In the genomic region with DNA sequence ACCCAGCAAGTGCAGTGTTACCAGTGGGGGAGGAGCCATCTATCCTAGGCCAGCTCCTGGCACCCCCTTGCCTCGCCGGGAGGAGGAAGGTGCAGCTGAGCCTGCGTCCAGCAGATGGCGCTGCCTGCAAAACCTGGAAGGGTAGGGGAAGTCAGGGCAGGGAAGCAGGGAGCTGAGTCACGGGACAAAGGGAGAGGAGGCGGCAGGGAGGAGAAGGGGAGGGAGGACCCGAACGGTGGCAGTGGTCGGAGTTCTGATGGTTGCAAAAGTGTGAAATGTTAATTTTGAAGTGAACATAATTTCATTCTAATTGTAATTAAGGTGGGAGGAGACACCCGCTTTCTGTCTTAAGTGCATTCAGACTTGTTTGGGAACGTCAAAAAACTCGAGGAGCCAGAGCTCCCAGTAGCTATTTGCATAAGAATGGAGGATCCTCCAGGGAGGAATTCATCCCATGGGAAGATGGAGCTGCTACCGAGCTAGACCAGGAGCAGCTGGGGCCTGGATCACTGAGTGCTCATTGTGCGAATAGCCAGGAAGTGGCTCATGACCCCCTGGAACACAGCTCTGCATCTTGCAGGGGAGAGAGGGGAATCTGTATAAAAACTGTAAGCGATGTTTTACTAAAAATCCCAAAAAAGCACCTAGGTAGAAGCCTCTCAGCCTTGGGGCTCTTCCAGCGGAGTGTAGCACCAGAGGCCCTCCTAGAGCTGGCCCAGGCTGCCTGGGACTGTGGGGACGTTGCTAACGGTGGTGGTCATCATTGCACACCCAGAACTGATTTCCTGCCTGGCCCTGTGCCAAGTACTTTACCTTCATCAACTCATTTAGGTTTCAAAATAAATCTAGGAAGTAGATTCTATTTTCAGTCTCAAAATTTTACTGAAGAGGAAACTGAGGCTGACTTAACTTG, we compare ENCODE assay signal across 2 cellular contexts.
TF ChIP-seq lines count a peak whose summit lies in the region.

No MANE protein-coding gene starts in this region.

TF ChIP-seq in A549, 52 proteins besides CTCF, POLR2A, EP300 and RAD21 (continued from another document):
- peak; percentile 57; the same call in 1 of the 2 replicates for TF ChIP-seq NFE2L2 (conservative IDR thresholded peaks at IDR 0.05; ENCODE audit: low read length)
- TF ChIP-seq, protein P1, sequence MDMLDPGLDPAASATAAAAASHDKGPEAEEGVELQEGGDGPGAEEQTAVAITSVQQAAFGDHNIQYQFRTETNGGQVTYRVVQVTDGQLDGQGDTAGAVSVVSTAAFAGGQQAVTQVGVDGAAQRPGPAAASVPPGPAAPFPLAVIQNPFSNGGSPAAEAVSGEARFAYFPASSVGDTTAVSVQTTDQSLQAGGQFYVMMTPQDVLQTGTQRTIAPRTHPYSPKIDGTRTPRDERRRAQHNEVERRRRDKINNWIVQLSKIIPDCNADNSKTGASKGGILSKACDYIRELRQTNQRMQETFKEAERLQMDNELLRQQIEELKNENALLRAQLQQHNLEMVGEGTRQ (IDR thresholded peaks at IDR 0.05): peak; percentile 9; the same call in 1 of the 2 replicates
- no peak for TF ChIP-seq ZNF302 (CRISPR knock-in tag; IDR thresholded peaks at IDR 0.05)
- no peak for TF ChIP-seq FOSL2 (IDR thresholded peaks at IDR 0.05)
- peak; percentile 85 for TF ChIP-seq FOSL2 (CRISPR knock-in tag; IDR thresholded peaks at IDR 0.05)
- TF ChIP-seq, protein P2, sequence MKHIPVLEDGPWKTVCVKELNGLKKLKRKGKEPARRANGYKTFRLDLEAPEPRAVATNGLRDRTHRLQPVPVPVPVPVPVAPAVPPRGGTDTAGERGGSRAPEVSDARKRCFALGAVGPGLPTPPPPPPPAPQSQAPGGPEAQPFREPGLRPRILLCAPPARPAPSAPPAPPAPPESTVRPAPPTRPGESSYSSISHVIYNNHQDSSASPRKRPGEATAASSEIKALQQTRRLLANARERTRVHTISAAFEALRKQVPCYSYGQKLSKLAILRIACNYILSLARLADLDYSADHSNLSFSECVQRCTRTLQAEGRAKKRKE (CRISPR knock-in tag; IDR thresholded peaks at IDR 0.05; ENCODE audit: low read depth): no peak
- peak; percentile 88 for TF ChIP-seq SMC3 (IDR thresholded peaks at IDR 0.05)
- TF ChIP-seq MYC (IDR thresholded peaks at IDR 0.05; ENCODE audit: borderline replicate concordance, low read length): 0 out of 2 replicates have a peak, but pooled peaks have one; percentile 43
- peak; percentile 71 for TF ChIP-seq MAFK (IDR thresholded peaks at IDR 0.05; ENCODE audit: partially characterized antibody)

TF ChIP-seq in WTC11, 78 proteins besides CTCF, POLR2A, EP300 and RAD21 (continued from another document and continues in another):
- TF ChIP-seq, protein P3, sequence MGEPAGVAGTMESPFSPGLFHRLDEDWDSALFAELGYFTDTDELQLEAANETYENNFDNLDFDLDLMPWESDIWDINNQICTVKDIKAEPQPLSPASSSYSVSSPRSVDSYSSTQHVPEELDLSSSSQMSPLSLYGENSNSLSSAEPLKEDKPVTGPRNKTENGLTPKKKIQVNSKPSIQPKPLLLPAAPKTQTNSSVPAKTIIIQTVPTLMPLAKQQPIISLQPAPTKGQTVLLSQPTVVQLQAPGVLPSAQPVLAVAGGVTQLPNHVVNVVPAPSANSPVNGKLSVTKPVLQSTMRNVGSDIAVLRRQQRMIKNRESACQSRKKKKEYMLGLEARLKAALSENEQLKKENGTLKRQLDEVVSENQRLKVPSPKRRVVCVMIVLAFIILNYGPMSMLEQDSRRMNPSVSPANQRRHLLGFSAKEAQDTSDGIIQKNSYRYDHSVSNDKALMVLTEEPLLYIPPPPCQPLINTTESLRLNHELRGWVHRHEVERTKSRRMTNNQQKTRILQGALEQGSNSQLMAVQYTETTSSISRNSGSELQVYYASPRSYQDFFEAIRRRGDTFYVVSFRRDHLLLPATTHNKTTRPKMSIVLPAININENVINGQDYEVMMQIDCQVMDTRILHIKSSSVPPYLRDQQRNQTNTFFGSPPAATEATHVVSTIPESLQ (CRISPR knock-in tag; IDR thresholded peaks at IDR 0.05): no peak
- TF ChIP-seq EMX1 (CRISPR knock-in tag; IDR thresholded peaks at IDR 0.05) (no peak), ZNF138 (CRISPR knock-in tag; conservative IDR thresholded peaks at IDR 0.05) (no peak), NFE2L1 (CRISPR knock-in tag; IDR thresholded peaks at IDR 0.05) (peak; percentile 98), ZNF396 (CRISPR knock-in tag; IDR thresholded peaks at IDR 0.05; ENCODE audit: borderline replicate concordance) (no peak), ZNF423 (CRISPR knock-in tag; IDR thresholded peaks at IDR 0.05) (peak; percentile 39; the same call in 1 of the 2 replicates), ZNF671 (CRISPR knock-in tag; IDR thresholded peaks at IDR 0.05) (no peak), ZNF317 (CRISPR knock-in tag; IDR thresholded peaks at IDR 0.05; ENCODE audit: borderline replicate concordance, low read depth) (no peak), NR3C1 (CRISPR knock-in tag; conservative IDR thresholded peaks at IDR 0.05; ENCODE audit: low read depth) (no peak), ZNF263 (CRISPR knock-in tag; IDR thresholded peaks at IDR 0.05; ENCODE audit: low read depth) (peak; percentile 96), NFATC4 (CRISPR knock-in tag; IDR thresholded peaks at IDR 0.05) (no peak), CREM (CRISPR knock-in tag; IDR thresholded peaks at IDR 0.05) (no peak), JUN (CRISPR knock-in tag; IDR thresholded peaks at IDR 0.05) (no peak), NR2C2 (CRISPR knock-in tag; IDR thresholded peaks at IDR 0.05) (no peak)
- TF ChIP-seq, protein P4, sequence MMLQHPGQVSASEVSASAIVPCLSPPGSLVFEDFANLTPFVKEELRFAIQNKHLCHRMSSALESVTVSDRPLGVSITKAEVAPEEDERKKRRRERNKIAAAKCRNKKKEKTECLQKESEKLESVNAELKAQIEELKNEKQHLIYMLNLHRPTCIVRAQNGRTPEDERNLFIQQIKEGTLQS (CRISPR knock-in tag; conservative IDR thresholded peaks at IDR 0.05): no peak
- TF ChIP-seq, protein P5, sequence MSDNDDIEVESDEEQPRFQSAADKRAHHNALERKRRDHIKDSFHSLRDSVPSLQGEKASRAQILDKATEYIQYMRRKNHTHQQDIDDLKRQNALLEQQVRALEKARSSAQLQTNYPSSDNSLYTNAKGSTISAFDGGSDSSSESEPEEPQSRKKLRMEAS (CRISPR knock-in tag; IDR thresholded peaks at IDR 0.05): peak; percentile 41; the same call in 1 of the 2 replicates
- TF ChIP-seq, protein P6, sequence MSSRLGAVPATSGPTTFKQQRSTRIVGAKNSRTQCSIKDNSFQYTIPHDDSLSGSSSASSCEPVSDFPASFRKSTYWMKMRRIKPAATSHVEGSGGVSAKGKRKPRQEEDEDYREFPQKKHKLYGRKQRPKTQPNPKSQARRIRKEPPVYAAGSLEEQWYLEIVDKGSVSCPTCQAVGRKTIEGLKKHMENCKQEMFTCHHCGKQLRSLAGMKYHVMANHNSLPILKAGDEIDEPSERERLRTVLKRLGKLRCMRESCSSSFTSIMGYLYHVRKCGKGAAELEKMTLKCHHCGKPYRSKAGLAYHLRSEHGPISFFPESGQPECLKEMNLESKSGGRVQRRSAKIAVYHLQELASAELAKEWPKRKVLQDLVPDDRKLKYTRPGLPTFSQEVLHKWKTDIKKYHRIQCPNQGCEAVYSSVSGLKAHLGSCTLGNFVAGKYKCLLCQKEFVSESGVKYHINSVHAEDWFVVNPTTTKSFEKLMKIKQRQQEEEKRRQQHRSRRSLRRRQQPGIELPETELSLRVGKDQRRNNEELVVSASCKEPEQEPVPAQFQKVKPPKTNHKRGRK (CRISPR knock-in tag; IDR thresholded peaks at IDR 0.05; ENCODE audit: borderline replicate concordance): no peak
- TF ChIP-seq, protein P7, sequence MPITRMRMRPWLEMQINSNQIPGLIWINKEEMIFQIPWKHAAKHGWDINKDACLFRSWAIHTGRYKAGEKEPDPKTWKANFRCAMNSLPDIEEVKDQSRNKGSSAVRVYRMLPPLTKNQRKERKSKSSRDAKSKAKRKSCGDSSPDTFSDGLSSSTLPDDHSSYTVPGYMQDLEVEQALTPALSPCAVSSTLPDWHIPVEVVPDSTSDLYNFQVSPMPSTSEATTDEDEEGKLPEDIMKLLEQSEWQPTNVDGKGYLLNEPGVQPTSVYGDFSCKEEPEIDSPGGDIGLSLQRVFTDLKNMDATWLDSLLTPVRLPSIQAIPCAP (CRISPR knock-in tag; IDR thresholded peaks at IDR 0.05): no peak
- TF ChIP-seq, protein P8, sequence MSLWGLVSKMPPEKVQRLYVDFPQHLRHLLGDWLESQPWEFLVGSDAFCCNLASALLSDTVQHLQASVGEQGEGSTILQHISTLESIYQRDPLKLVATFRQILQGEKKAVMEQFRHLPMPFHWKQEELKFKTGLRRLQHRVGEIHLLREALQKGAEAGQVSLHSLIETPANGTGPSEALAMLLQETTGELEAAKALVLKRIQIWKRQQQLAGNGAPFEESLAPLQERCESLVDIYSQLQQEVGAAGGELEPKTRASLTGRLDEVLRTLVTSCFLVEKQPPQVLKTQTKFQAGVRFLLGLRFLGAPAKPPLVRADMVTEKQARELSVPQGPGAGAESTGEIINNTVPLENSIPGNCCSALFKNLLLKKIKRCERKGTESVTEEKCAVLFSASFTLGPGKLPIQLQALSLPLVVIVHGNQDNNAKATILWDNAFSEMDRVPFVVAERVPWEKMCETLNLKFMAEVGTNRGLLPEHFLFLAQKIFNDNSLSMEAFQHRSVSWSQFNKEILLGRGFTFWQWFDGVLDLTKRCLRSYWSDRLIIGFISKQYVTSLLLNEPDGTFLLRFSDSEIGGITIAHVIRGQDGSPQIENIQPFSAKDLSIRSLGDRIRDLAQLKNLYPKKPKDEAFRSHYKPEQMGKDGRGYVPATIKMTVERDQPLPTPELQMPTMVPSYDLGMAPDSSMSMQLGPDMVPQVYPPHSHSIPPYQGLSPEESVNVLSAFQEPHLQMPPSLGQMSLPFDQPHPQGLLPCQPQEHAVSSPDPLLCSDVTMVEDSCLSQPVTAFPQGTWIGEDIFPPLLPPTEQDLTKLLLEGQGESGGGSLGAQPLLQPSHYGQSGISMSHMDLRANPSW (CRISPR knock-in tag; conservative IDR thresholded peaks at IDR 0.05; ENCODE audit: low read depth): no peak
- TF ChIP-seq, protein P1 (CRISPR knock-in tag; IDR thresholded peaks at IDR 0.05): peak; percentile 79
- TF ChIP-seq, protein P9, sequence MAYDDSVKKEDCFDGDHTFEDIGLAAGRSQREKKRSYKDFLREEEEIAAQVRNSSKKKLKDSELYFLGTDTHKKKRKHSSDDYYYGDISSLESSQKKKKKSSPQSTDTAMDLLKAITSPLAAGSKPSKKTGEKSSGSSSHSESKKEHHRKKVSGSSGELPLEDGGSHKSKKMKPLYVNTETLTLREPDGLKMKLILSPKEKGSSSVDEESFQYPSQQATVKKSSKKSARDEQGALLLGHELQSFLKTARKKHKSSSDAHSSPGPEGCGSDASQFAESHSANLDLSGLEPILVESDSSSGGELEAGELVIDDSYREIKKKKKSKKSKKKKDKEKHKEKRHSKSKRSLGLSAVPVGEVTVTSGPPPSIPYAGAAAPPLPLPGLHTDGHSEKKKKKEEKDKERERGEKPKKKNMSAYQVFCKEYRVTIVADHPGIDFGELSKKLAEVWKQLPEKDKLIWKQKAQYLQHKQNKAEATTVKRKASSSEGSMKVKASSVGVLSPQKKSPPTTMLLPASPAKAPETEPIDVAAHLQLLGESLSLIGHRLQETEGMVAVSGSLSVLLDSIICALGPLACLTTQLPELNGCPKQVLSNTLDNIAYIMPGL (CRISPR knock-in tag; IDR thresholded peaks at IDR 0.05): no peak
- TF ChIP-seq, protein P10, sequence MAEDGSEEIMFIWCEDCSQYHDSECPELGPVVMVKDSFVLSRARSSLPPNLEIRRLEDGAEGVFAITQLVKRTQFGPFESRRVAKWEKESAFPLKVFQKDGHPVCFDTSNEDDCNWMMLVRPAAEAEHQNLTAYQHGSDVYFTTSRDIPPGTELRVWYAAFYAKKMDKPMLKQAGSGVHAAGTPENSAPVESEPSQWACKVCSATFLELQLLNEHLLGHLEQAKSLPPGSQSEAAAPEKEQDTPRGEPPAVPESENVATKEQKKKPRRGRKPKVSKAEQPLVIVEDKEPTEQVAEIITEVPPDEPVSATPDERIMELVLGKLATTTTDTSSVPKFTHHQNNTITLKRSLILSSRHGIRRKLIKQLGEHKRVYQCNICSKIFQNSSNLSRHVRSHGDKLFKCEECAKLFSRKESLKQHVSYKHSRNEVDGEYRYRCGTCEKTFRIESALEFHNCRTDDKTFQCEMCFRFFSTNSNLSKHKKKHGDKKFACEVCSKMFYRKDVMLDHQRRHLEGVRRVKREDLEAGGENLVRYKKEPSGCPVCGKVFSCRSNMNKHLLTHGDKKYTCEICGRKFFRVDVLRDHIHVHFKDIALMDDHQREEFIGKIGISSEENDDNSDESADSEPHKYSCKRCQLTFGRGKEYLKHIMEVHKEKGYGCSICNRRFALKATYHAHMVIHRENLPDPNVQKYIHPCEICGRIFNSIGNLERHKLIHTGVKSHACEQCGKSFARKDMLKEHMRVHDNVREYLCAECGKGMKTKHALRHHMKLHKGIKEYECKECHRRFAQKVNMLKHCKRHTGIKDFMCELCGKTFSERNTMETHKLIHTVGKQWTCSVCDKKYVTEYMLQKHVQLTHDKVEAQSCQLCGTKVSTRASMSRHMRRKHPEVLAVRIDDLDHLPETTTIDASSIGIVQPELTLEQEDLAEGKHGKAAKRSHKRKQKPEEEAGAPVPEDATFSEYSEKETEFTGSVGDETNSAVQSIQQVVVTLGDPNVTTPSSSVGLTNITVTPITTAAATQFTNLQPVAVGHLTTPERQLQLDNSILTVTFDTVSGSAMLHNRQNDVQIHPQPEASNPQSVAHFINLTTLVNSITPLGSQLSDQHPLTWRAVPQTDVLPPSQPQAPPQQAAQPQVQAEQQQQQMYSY (CRISPR knock-in tag; IDR thresholded peaks at IDR 0.05): no peak
- TF ChIP-seq, protein P11, sequence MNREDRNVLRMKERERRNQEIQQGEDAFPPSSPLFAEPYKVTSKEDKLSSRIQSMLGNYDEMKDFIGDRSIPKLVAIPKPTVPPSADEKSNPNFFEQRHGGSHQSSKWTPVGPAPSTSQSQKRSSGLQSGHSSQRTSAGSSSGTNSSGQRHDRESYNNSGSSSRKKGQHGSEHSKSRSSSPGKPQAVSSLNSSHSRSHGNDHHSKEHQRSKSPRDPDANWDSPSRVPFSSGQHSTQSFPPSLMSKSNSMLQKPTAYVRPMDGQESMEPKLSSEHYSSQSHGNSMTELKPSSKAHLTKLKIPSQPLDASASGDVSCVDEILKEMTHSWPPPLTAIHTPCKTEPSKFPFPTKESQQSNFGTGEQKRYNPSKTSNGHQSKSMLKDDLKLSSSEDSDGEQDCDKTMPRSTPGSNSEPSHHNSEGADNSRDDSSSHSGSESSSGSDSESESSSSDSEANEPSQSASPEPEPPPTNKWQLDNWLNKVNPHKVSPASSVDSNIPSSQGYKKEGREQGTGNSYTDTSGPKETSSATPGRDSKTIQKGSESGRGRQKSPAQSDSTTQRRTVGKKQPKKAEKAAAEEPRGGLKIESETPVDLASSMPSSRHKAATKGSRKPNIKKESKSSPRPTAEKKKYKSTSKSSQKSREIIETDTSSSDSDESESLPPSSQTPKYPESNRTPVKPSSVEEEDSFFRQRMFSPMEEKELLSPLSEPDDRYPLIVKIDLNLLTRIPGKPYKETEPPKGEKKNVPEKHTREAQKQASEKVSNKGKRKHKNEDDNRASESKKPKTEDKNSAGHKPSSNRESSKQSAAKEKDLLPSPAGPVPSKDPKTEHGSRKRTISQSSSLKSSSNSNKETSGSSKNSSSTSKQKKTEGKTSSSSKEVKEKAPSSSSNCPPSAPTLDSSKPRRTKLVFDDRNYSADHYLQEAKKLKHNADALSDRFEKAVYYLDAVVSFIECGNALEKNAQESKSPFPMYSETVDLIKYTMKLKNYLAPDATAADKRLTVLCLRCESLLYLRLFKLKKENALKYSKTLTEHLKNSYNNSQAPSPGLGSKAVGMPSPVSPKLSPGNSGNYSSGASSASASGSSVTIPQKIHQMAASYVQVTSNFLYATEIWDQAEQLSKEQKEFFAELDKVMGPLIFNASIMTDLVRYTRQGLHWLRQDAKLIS (CRISPR knock-in tag; IDR thresholded peaks at IDR 0.05; ENCODE audit: borderline replicate concordance): no peak
